Comparison of ENCODE assay signal across 12 cellular contexts in genomic region chr12:52992699-52993557, GRCh38. TPM values are rescaled to one million over a fixed set of nuclear protein-coding genes. Genes with fewer than 3 reads are reported as not detected.
DNase-seq lines count a peak whose midpoint lies in the region; ATAC-seq and TF ChIP-seq lines count a peak whose summit lies in the region.
"Had no signal": no experiment of that assay in that cellular context is flagged by ENCODE, and none has a peak within 500 bp of the region (broad histone marks: within the 10 kb centered on the region; RNA-seq: fewer than 3 reads in every experiment).

No MANE protein-coding gene starts in this region.

- H3K4me1 Mint-ChIP-seq in mesothelial cell of epicardium: peaks cover 17% of the 10 kb centered on the region
- H3K4me1 Mint-ChIP-seq: activated naive CD8-positive, alpha-beta T cell treated with anti-CD3 and anti-CD28 coated beads for 36 hours had no signal

- no peaks in the 10 kb centered on the region for H3K9me3 Mint-ChIP-seq in mesothelial cell of epicardium
- H3K9me3 Mint-ChIP-seq: activated CD8-positive, alpha-beta T cell treated with anti-CD3 and anti-CD28 coated beads for 36 hours; activated naive CD8-positive, alpha-beta T cell treated with anti-CD3 and anti-CD28 coated beads for 36 hours had no signal

- H3K27ac ChIP-seq in duodenal mucosa (ENCODE audit: low read depth, low read length) (peak overlapping the region; percentile 23), testis (no peak overlapping the region)

- H3K4me1 ChIP-seq in duodenal mucosa (ENCODE audit: control insufficient read depth in 1 of 2, insufficient read depth in 2 of 2, low read length in 2 of 2): peaks cover 21 to 29% of the 10 kb centered on the region in 2 donors
- no peaks in the 10 kb centered on the region for H3K4me1 ChIP-seq in testis

- H3K27ac Mint-ChIP-seq in mesothelial cell of epicardium: peak overlapping the region; percentile 70
- H3K27ac Mint-ChIP-seq: activated CD8-positive, alpha-beta T cell treated with anti-CD3 and anti-CD28 coated beads for 36 hours; activated naive CD8-positive, alpha-beta T cell treated with anti-CD3 and anti-CD28 coated beads for 36 hours had no signal

- 81 to 87% methylated on average over 7 of the region's 7 CpGs for WGBS in testis, 2 donors

- H3K9me3 ChIP-seq in duodenal mucosa (ENCODE audit: control insufficient read depth in 1 of 2, low read length in 2 of 2) (no peaks in the 10 kb centered on the region), testis (no peaks in the 10 kb centered on the region)

- no peak for TF ChIP-seq POLR2A in testis (IDR thresholded peaks at IDR 0.05)

- intact Hi-C loops in testis (cut with DNase I; ENCODE audit: low total_unique reads): no loop called here

- no peaks in the 10 kb centered on the region for H3K36me3 Mint-ChIP-seq in mesothelial cell of epicardium
- H3K36me3 Mint-ChIP-seq: activated naive CD8-positive, alpha-beta T cell treated with anti-CD3 and anti-CD28 coated beads for 36 hours had no signal

- no peaks in the 10 kb centered on the region for H3K27me3 ChIP-seq in duodenal mucosa (ENCODE audit: control insufficient read depth in 1 of 2, insufficient read depth in 2 of 2, low read length in 2 of 2)
- no peaks in the 10 kb centered on the region for H3K27me3 ChIP-seq in testis

- H3K27me3 Mint-ChIP-seq in mesothelial cell of epicardium (ENCODE audit: low read depth): no peaks in the 10 kb centered on the region
- H3K27me3 Mint-ChIP-seq: activated CD8-positive, alpha-beta T cell treated with anti-CD3 and anti-CD28 coated beads for 36 hours; activated naive CD8-positive, alpha-beta T cell treated with anti-CD3 and anti-CD28 coated beads for 36 hours had no signal

- DNase-seq in COLO829 (ENCODE audit: low spot score) (peak; percentile 85), LoVo (ENCODE audit: low spot score) (peak; percentile 95), mesothelial cell of epicardium (ENCODE audit: low spot score in 2 of 2, unreplicated experiment in 2 of 2) (no peak), NCI-H146 (lab: John Stamatoyannopoulos, UW) (no peak), DMS 273 (lab: John Stamatoyannopoulos, UW; ENCODE audit: unreplicated experiment) (no peak), testis (no peak)
- DNase-seq: activated CD8-positive, alpha-beta T cell treated with anti-CD3 and anti-CD28 coated beads for 36 hours; activated naive CD8-positive, alpha-beta T cell treated with anti-CD3 and anti-CD28 coated beads for 36 hours; effector memory CD4-positive, alpha-beta T cell; nucleus accumbens had no signal

- no peak for ATAC-seq in activated CD4-positive, CD25-positive, alpha-beta regulatory T cell treated with anti-CD3 and anti-CD28 coated beads, Interleukin-2, amount 50 U/mL, for 24 hours
- ATAC-seq: activated CD8-positive, alpha-beta T cell treated with anti-CD3 and anti-CD28 coated beads for 36 hours had no signal

- H3K36me3 ChIP-seq in duodenal mucosa (ENCODE audit: control insufficient read depth in 1 of 2, insufficient read depth in 2 of 2, low read length in 2 of 2) (no peaks in the 10 kb centered on the region), testis (ENCODE audit: low read depth, missing control alignments) (no peaks in the 10 kb centered on the region)

- H3K9ac ChIP-seq in duodenal mucosa (ENCODE audit: low read depth in 1 of 2, low read length in 2 of 2): no peak overlapping the region

- TF ChIP-seq CTCF in mesothelial cell of epicardium (IDR thresholded peaks at IDR 0.05; ENCODE audit: unreplicated experiment) (no peak), testis (IDR thresholded peaks at IDR 0.05) (no peak)

- H3K4me3 Mint-ChIP-seq in mesothelial cell of epicardium: no peak overlapping the region
- H3K4me3 Mint-ChIP-seq: activated CD8-positive, alpha-beta T cell treated with anti-CD3 and anti-CD28 coated beads for 36 hours; activated naive CD8-positive, alpha-beta T cell treated with anti-CD3 and anti-CD28 coated beads for 36 hours had no signal

- H3K4me3 ChIP-seq in duodenal mucosa (ENCODE audit: low read depth in 1 of 2, low read length in 2 of 2): no peak overlapping the region
- H3K4me3 ChIP-seq in testis: no peak overlapping the region

RNA-seq across cellular contexts. Expression of gene EIF4B, which starts 13.3 kb away (rescaled TPM):
- total RNA-seq in mesothelial cell of epicardium (544 to 576 TPM (median 554 TPM) in 3 replicates), testis (100 to 1,000 TPM; 219 to 305 TPM)
- polyA plus RNA-seq in testis (ENCODE audit: insufficient read depth, low read depth, low replicate concordance): 249 TPM

RNA-seq across cellular contexts. Expression of gene KRT18, which starts 44.0 kb away (rescaled TPM):
- total RNA-seq in mesothelial cell of epicardium (714 to 762 TPM (median 725 TPM) in 3 replicates), testis (10 to 100 TPM; 20.2 to 35.9 TPM)
- 51.9 TPM for polyA plus RNA-seq in testis (ENCODE audit: insufficient read depth, low read depth, low replicate concordance)

RNA-seq across cellular contexts. Expression of gene TNS2, which starts 56.9 kb away (rescaled TPM):
- total RNA-seq in mesothelial cell of epicardium: 78.8 to 91.7 TPM (median 86.4 TPM) in 3 replicates
- total RNA-seq in testis: 100 to 1,000 TPM; 108 to 138 TPM
- 47.0 TPM for polyA plus RNA-seq in testis (ENCODE audit: insufficient read depth, low read depth, low replicate concordance)

Comparison
In these comparisons a context has a peak if more than half of its experiments do, and no peak if none do; other contexts are left out.
1. DNase-seq: peak in COLO829 (single experiment) and LoVo (single experiment); none in mesothelial cell of epicardium (0 of 2), NCI-H146 (single experiment), DMS 273 (single experiment) and testis (single experiment).
2. RNA of gene KRT18, which starts 44.0 kb away (total RNA-seq): 714 to 762 TPM in mesothelial cell of epicardium; 20.2 to 35.9 TPM in testis; every median in the first group is over 10 times any median in the second.